ENCODE assay signal across 25 cellular contexts in genomic region chr22:44759430-44760310, GRCh38. TPM values are rescaled to one million over a fixed set of nuclear protein-coding genes. Genes with fewer than 3 reads are reported as not detected.
DNase-seq lines count a peak whose midpoint lies in the region; ATAC-seq and TF ChIP-seq lines count a peak whose summit lies in the region.
"Had no signal": no experiment of that assay in that cellular context is flagged by ENCODE, and none has a peak within 500 bp of the region (broad histone marks: within the 10 kb centered on the region; RNA-seq: fewer than 3 reads in every experiment).

No MANE protein-coding gene starts in this region.

- H3K36me3 Mint-ChIP-seq in H9 (ENCODE audit: insufficient read depth in 1 of 3, low read depth in 3 of 3) (peaks cover 16 to 34% (median 20%) of the 10 kb centered on the region in 3 experiments), progenitor cell of endocrine pancreas (ENCODE audit: insufficient read depth) (peaks cover 25% of the 10 kb centered on the region)
- H3K36me3 Mint-ChIP-seq: CD4-positive, CD25-positive, alpha-beta regulatory T cell had no signal

- H2BK12ac ChIP-seq in H9 (ENCODE audit: insufficient read length, low read depth, low read length), result no peak overlapping the region

- H3K27me3 ChIP-seq in H9 (ENCODE audit: insufficient read depth, low read length), result no peaks in the 10 kb centered on the region

- H4K5ac ChIP-seq in H9 (ENCODE audit: insufficient read length, low read depth, low read length), result no peak overlapping the region

- peak; percentile 32 for ATAC-seq in left colon
- ATAC-seq in GM19455 (IDR thresholded peaks at IDR 0.05; ENCODE audit: unreplicated experiment), result no peak
- no peak for ATAC-seq in HG02588 (IDR thresholded peaks at IDR 0.05; ENCODE audit: unreplicated experiment)
- ATAC-seq in Right ventricle myocardium superior (ENCODE audit: poor library complexity), result no peak
- ATAC-seq: GM12878, Panc1 had no signal

- H3K27ac Mint-ChIP-seq in H9, result peak overlapping the region in 2 of 3 experiments; percentile 13 to 75; a peak in 2 of 7 replicates
- H3K27ac Mint-ChIP-seq in progenitor cell of endocrine pancreas, result peak overlapping the region; percentile 87
- H3K27ac Mint-ChIP-seq: B cell; CD4-positive, CD25-positive, alpha-beta regulatory T cell had no signal

- H3K23ac ChIP-seq in H9 (ENCODE audit: insufficient read length, low read depth, low read length), result no peak overlapping the region

- no peak overlapping the region for H3K9ac ChIP-seq in H9 (ENCODE audit: extremely low read depth, insufficient read length, low read length)

- H3K18ac ChIP-seq in H9 (ENCODE audit: insufficient read length, low read depth, low read length), result no peak overlapping the region

- TF ChIP-seq CTCF in 22Rv1 (IDR thresholded peaks at IDR 0.05), result no peak
- TF ChIP-seq CTCF in H9 (conservative IDR thresholded peaks at IDR 0.05), result no peak
- no peak for TF ChIP-seq CTCF in progenitor cell of endocrine pancreas (IDR thresholded peaks at IDR 0.05; ENCODE audit: unreplicated experiment)

- no peak overlapping the region for H2BK15ac ChIP-seq in H9 (ENCODE audit: low read depth, low read length)

- H3K79me2 ChIP-seq in H9 (ENCODE audit: insufficient read depth, low read length), result peaks cover 5% of the 10 kb centered on the region; the same call in 1 of the 2 replicates

- H4K20me1 ChIP-seq in H9 (ENCODE audit: control insufficient read depth, insufficient read depth, insufficient read length), result no peaks in the 10 kb centered on the region

- H3K4me1 Mint-ChIP-seq in H9 (peaks cover 27 to 48% of the 10 kb centered on the region in 2 experiments), progenitor cell of endocrine pancreas (ENCODE audit: low read depth) (peaks cover 44% of the 10 kb centered on the region)
- H3K4me1 Mint-ChIP-seq: B cell; CD4-positive, CD25-positive, alpha-beta regulatory T cell had no signal

- no peak overlapping the region for H2BK120ac ChIP-seq in H9 (ENCODE audit: low read depth, low read length, poor library complexity, severe bottlenecking)

- H3K27me3 Mint-ChIP-seq in H9 (ENCODE audit: low read depth), result no peaks in the 10 kb centered on the region
- H3K27me3 Mint-ChIP-seq in progenitor cell of endocrine pancreas, result no peaks in the 10 kb centered on the region

- no peak overlapping the region for H2BK20ac ChIP-seq in H9 (ENCODE audit: low read depth, low read length, poor library complexity, severe bottlenecking)

- no peak overlapping the region for H2BK5ac ChIP-seq in H9 (ENCODE audit: insufficient read length, low read length)

- no peak overlapping the region for H2AK5ac ChIP-seq in H9 (ENCODE audit: insufficient read length, low read length)

- no peak overlapping the region; the same call in 1 of the 2 replicates for H3K14ac ChIP-seq in H9 (ENCODE audit: insufficient read depth, low read length)

- H3K4me1 ChIP-seq in H9 (ENCODE audit: insufficient read depth, low read length), result peaks cover 9% of the 10 kb centered on the region; the same call in 1 of the 2 replicates

- no peak overlapping the region for H3K56ac ChIP-seq in H9 (ENCODE audit: insufficient read length, low read depth, low read length)

- H2AFZ ChIP-seq in H9 (ENCODE audit: low read length), result no peak overlapping the region

- H3K4me3 Mint-ChIP-seq in H9 (no peak overlapping the region), progenitor cell of endocrine pancreas (ENCODE audit: low read depth) (no peak overlapping the region)
- H3K4me3 Mint-ChIP-seq: B cell had no signal

- no peak overlapping the region for H3T11ph ChIP-seq in H9 (ENCODE audit: low read length)

- H3K4me2 ChIP-seq in H9 (ENCODE audit: insufficient read depth, insufficient read length, low read length), result no peak overlapping the region

- H3K27ac ChIP-seq in 22Rv1, result peak overlapping the region; percentile 58
- no peak overlapping the region for H3K27ac ChIP-seq in H9 (ENCODE audit: insufficient read length, low read depth, low read length)
- H3K27ac ChIP-seq: HL-60 had no signal

- no peaks in the 10 kb centered on the region for H3K23me2 ChIP-seq in H9 (ENCODE audit: insufficient read length, low read depth, low read length, poor library complexity, severe bottlenecking)

- no CpG with 5 or more reads among the region's 18 CpGs for WGBS in H9 (ENCODE audit: extremely low coverage, insufficient read length, low lambda C conversion rate)

- peaks cover 3 to 10% of the 10 kb centered on the region in 2 experiments; a peak in 3 of 5 replicates for H3K9me3 Mint-ChIP-seq in H9
- peaks cover 6% of the 10 kb centered on the region for H3K9me3 Mint-ChIP-seq in progenitor cell of endocrine pancreas (ENCODE audit: low read depth)

- no peaks in the 10 kb centered on the region for H3K9me3 ChIP-seq in H9 (ENCODE audit: control insufficient read depth, low read depth, low read length)

- H3K4ac ChIP-seq in H9 (ENCODE audit: low read depth, low read length), result no peak overlapping the region

- H4K91ac ChIP-seq in H9 (ENCODE audit: insufficient read length, low read depth, low read length), result no peak overlapping the region

- no peak overlapping the region for H4K8ac ChIP-seq in H9 (replicated peaks; ENCODE audit: insufficient read length, low read depth, low read length)

- H3K79me1 ChIP-seq in H9 (ENCODE audit: insufficient read depth, low read depth, low read length, poor library complexity, severe bottlenecking), result no peaks in the 10 kb centered on the region

- DNase-seq in H9, result no peak
- peak in 1 of 2 donors; percentile 50 for DNase-seq in left colon
- no peak for DNase-seq in progenitor cell of endocrine pancreas (ENCODE audit: low spot score, unreplicated experiment)
- no peak for DNase-seq in Right ventricle myocardium superior
- DNase-seq: CD4-positive, CD25-positive, alpha-beta regulatory T cell; DMS 273 treated with DMSO at 0.1 percent for 48 hours; DMS79 treated with DMSO at 0.1 percent for 48 hours; GOT3; KBM-7; NCI-H1092; NCI-H1436; NCI-H187 treated with DMSO at 0.1 percent for 48 hours; NCI-H2107; NCI-H2227 treated with DMSO at 0.1 percent for 48 hours; NCI-H510A; NCI-H748 treated with DMSO at 0.1 percent for 48 hours; NK-92 treated with Interleukin-12 subunit alpha and Interleukin-12 subunit beta, amount 100 ng/mL, for 24 hours; T-helper 1 cell had no signal

- intact Hi-C loops in left colon (cut with DNase I, micrococcal nuclease) (no loop called here), Right ventricle myocardium superior (cut with DNase I) (no loop called here)

RNA-seq across cellular contexts. Expression of gene ARHGAP8, which starts 7.3 kb away (rescaled TPM):
- total RNA-seq in H9 (2021), result 29.3 and 35.4 TPM in 2 replicates
- 10 to 100 TPM; 35.3 to 57.3 TPM for total RNA-seq in left colon
- total RNA-seq in progenitor cell of endocrine pancreas, result 100 and 105 TPM in 2 replicates
- not detected for total RNA-seq in Right ventricle myocardium superior
- total RNA-seq: GM12878 had no signal

RNA-seq across cellular contexts. Expression of gene PRR5, which starts 57.7 kb away (rescaled TPM):
- total RNA-seq in H9 (2021) (11.8 and 12.6 TPM in 2 replicates), left colon (10 to 100 TPM; 27.8 to 32.5 TPM), progenitor cell of endocrine pancreas (20.5 and 21.3 TPM in 2 replicates), Right ventricle myocardium superior (2.9 TPM)

Comparison
In these comparisons a context has a peak if more than half of its experiments do, and no peak if none do; other contexts are left out.
1. RNA of gene ARHGAP8, which starts 7.3 kb away (total RNA-seq): 100 to 105 TPM in progenitor cell of endocrine pancreas, 35.3 to 57.3 TPM in left colon and 29.3 to 35.4 TPM in H9; not detected in Right ventricle myocardium superior (single experiment); every median in the first group is over 10 times any median in the second.